Comparison of ENCODE assay signal across 13 cellular contexts in genomic region chr1:232590742-232591082, GRCh38. TPM values are rescaled to one million over a fixed set of nuclear protein-coding genes. Genes with fewer than 3 reads are reported as not detected.
DNase-seq lines count a peak whose midpoint lies in the region; ATAC-seq and TF ChIP-seq lines count a peak whose summit lies in the region.
"Had no signal": no experiment of that assay in that cellular context is flagged by ENCODE, and none has a peak within 500 bp of the region (broad histone marks: within the 10 kb centered on the region; RNA-seq: fewer than 3 reads in every experiment).

No MANE protein-coding gene starts in this region.

- H3K27ac Mint-ChIP-seq in memory B cell (no peak overlapping the region), natural killer cell (no peak overlapping the region)
- no peak overlapping the region for H3K27ac Mint-ChIP-seq in activated naive CD4-positive, alpha-beta T cell treated with anti-CD3 and anti-CD28 coated beads, Interleukin-2, amount 10 ng/mL, durations not matched to agents 7 days and 5 days
- H3K27ac Mint-ChIP-seq: CD8-positive, alpha-beta T cell had no signal

- H3K4me3 Mint-ChIP-seq in memory B cell (peak overlapping the region; percentile 24), natural killer cell (no peak overlapping the region)
- H3K4me3 Mint-ChIP-seq in activated naive CD4-positive, alpha-beta T cell treated with anti-CD3 and anti-CD28 coated beads, Interleukin-2, amount 10 ng/mL, durations not matched to agents 7 days and 5 days = no peak overlapping the region
- H3K4me3 Mint-ChIP-seq: CD8-positive, alpha-beta T cell had no signal

- ATAC-seq in GM18499 (IDR thresholded peaks at IDR 0.05; ENCODE audit: insufficient read depth, unreplicated experiment) = peak; percentile 75
- ATAC-seq in GM21528 (IDR thresholded peaks at IDR 0.05; ENCODE audit: low FRiP score, unreplicated experiment) = peak; percentile 62
- peak; percentile 70 for ATAC-seq in HG03565 (IDR thresholded peaks at IDR 0.05; ENCODE audit: unreplicated experiment)
- ATAC-seq in memory B cell (ENCODE audit: low read depth) = peak; percentile 60
- no peak for ATAC-seq in natural killer cell
- ATAC-seq: CD8-positive, alpha-beta T cell; K562 had no signal

- intact Hi-C loops in natural killer cell (cut with micrococcal nuclease) = no loop called here

- DNase-seq in memory B cell (ENCODE audit: low spot score in 2 of 2) (no peak), NCI-H82 treated with DMSO at 0.1 percent for 48 hours (lab: John Stamatoyannopoulos, UW; ENCODE audit: unreplicated experiment) (no peak), natural killer cell (no peak), hippocampal formation (lab: John Stamatoyannopoulos, UW) (no peak)
- no peak for DNase-seq in activated naive CD4-positive, alpha-beta T cell treated with anti-CD3 and anti-CD28 coated beads, Interleukin-2, amount 10 ng/mL, durations not matched to agents 7 days and 5 days
- DNase-seq: activated T-cell treated with anti-CD3 and anti-CD28 coated beads, Interleukin-2, amount 50 U/mL, for 48 hours; CD8-positive, alpha-beta T cell; stimulated activated CD4-positive, alpha-beta T cell treated with anti-CD3 and anti-CD28 coated beads, Interleukin-12 subunit alpha, Interleukin-12 subunit beta, amount 100 ng/mL, for 4 hours; uterus had no signal

- CTCF ChIA-PET in activated naive CD4-positive, alpha-beta T cell treated with anti-CD3 and anti-CD28 coated beads, Interleukin-2, amount 10 ng/mL, durations not matched to agents 7 days and 5 days (lab: Charles Lee) = no interaction called here

- H3K9me3 Mint-ChIP-seq in memory B cell = peaks cover 2% of the 10 kb centered on the region
- peaks cover 0 to 2% of the 10 kb centered on the region in 2 donors for H3K9me3 Mint-ChIP-seq in natural killer cell
- H3K9me3 Mint-ChIP-seq in activated naive CD4-positive, alpha-beta T cell treated with anti-CD3 and anti-CD28 coated beads, Interleukin-2, amount 10 ng/mL, durations not matched to agents 7 days and 5 days = peaks cover 4% of the 10 kb centered on the region
- H3K9me3 Mint-ChIP-seq: CD8-positive, alpha-beta T cell had no signal

- no peak for TF ChIP-seq CTCF in natural killer cell (IDR thresholded peaks at IDR 0.05)

- peaks cover 8% of the 10 kb centered on the region for H3K27me3 Mint-ChIP-seq in memory B cell
- H3K27me3 Mint-ChIP-seq in natural killer cell (ENCODE audit: low read depth in 2 of 2) = peaks cover 5% of the 10 kb centered on the region in 2 donors
- no peaks in the 10 kb centered on the region for H3K27me3 Mint-ChIP-seq in activated naive CD4-positive, alpha-beta T cell treated with anti-CD3 and anti-CD28 coated beads, Interleukin-2, amount 10 ng/mL, durations not matched to agents 7 days and 5 days

- H3K4me1 Mint-ChIP-seq in memory B cell = peaks cover 7% of the 10 kb centered on the region
- H3K4me1 Mint-ChIP-seq in natural killer cell = peaks cover 7 to 10% of the 10 kb centered on the region in 2 donors
- peaks cover 18% of the 10 kb centered on the region for H3K4me1 Mint-ChIP-seq in activated naive CD4-positive, alpha-beta T cell treated with anti-CD3 and anti-CD28 coated beads, Interleukin-2, amount 10 ng/mL, durations not matched to agents 7 days and 5 days

- no peaks in the 10 kb centered on the region for H3K36me3 Mint-ChIP-seq in memory B cell
- no peaks in the 10 kb centered on the region for H3K36me3 Mint-ChIP-seq in natural killer cell
- H3K36me3 Mint-ChIP-seq in activated naive CD4-positive, alpha-beta T cell treated with anti-CD3 and anti-CD28 coated beads, Interleukin-2, amount 10 ng/mL, durations not matched to agents 7 days and 5 days = peaks cover 1% of the 10 kb centered on the region
- H3K36me3 Mint-ChIP-seq: CD8-positive, alpha-beta T cell had no signal

RNA-seq across cellular contexts. Expression of gene SIPA1L2, which starts 39.2 kb away (rescaled TPM):
- total RNA-seq in natural killer cell = 1 to 10 TPM; 1.5 to 2.3 (median 1.6) TPM

Comparison
In these comparisons a context has a peak if more than half of its experiments do, and no peak if none do; other contexts are left out.
1. ATAC-seq: peak in GM18499 (single experiment), GM21528 (single experiment), HG03565 (single experiment) and memory B cell (single experiment); none in natural killer cell (0 of 3).